ENCODE assay signal across 7 cellular contexts in the genomic region with DNA sequence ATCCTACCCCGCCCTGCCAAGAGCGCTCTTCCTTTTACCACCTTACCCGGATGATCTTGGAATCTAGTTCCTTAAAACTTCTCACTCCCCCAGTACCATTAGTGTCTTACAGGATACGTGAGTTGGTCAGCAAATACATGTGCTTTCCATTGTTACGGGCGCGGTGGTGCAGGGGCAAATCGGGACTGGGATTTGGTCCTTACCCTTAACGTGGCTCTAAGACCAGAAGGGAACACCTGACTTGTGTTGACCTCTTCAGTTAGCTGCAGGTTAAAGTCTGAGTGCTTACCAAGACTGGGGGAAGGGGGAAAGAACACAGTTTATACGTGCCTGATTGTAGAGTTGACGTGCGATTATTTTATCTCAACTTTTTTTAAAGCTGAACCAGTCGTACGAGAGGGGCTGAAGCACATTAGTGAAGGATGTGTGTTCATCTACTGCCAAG. TPM values are rescaled to one million over a fixed set of nuclear protein-coding genes. Genes with fewer than 3 reads are reported as not detected.
A peak's percentile ranks its signal among the peaks of the same experiment; 100 is the strongest.
DNase-seq lines count a peak whose midpoint lies in the region; ATAC-seq and TF ChIP-seq lines count a peak whose summit lies in the region.

No MANE protein-coding gene starts in this region.

- peak; percentile 1 for ATAC-seq in GM21515 (IDR thresholded peaks at IDR 0.05; ENCODE audit: unreplicated experiment)
- ATAC-seq in naive thymus-derived CD8-positive, alpha-beta T cell = peak in 1 of 2 donors; percentile 13
- ATAC-seq in GM18517 (IDR thresholded peaks at IDR 0.05; ENCODE audit: unreplicated experiment) = no peak
- ATAC-seq in GM19455 (IDR thresholded peaks at IDR 0.05; ENCODE audit: unreplicated experiment) = no peak

- no peaks in the 10 kb centered on the region for H3K27me3 Mint-ChIP-seq in naive thymus-derived CD8-positive, alpha-beta T cell

- H3K9ac ChIP-seq in colonic mucosa (ENCODE audit: low read depth in 2 of 2, low read length in 2 of 2) = peak overlapping the region; percentile 82 to 87

- peak overlapping the region; percentile 93 to 100 (median 98) for H3K27ac Mint-ChIP-seq in naive thymus-derived CD8-positive, alpha-beta T cell

- no peaks in the 10 kb centered on the region for H3K9me3 Mint-ChIP-seq in naive thymus-derived CD8-positive, alpha-beta T cell

- DNase-seq in NCI-H82 treated with DMSO at 0.1 percent for 48 hours (lab: John Stamatoyannopoulos, UW; ENCODE audit: unreplicated experiment) (peak; percentile 65), colonic mucosa (peak; percentile 44), NCI-H2107 treated with DMSO at 0.1 percent for 48 hours (lab: John Stamatoyannopoulos, UW; ENCODE audit: unreplicated experiment) (no peak)
- DNase-seq in naive thymus-derived CD8-positive, alpha-beta T cell = peak in 1 of 10 donors; percentile 30

- peak overlapping the region; percentile 81 for H3K27ac ChIP-seq in colonic mucosa

- peaks cover 25 to 74% (median 63%) of the 10 kb centered on the region in 4 donors for H3K4me1 Mint-ChIP-seq in naive thymus-derived CD8-positive, alpha-beta T cell

- POLR2A ChIA-PET in naive thymus-derived CD8-positive, alpha-beta T cell (lab: Charles Lee) = interaction anchor here (0.7 to 4.4 kb wide), 5 partner anchors 10 to 1126 kb away, joined by 3 to 41 read pairs (median 3); a partner anchor contains a TSS

- H3K4me3 ChIP-seq in colonic mucosa = peak overlapping the region; percentile 98

- peaks cover 9% of the 10 kb centered on the region for H3K4me1 ChIP-seq in colonic mucosa

- H3K27me3 ChIP-seq in colonic mucosa = no peaks in the 10 kb centered on the region

- no peaks in the 10 kb centered on the region for H3K9me3 ChIP-seq in colonic mucosa

- intact Hi-C loops in colonic mucosa (cut with DNase I) = no loop called here

- peaks cover 5% of the 10 kb centered on the region for H3K36me3 ChIP-seq in colonic mucosa

- peaks cover 0 to 28% (median 3%) of the 10 kb centered on the region in 3 donors for H3K36me3 Mint-ChIP-seq in naive thymus-derived CD8-positive, alpha-beta T cell

- TF ChIP-seq CTCF in colonic mucosa (IDR thresholded peaks at IDR 0.05) = no peak

- H3K4me3 Mint-ChIP-seq in naive thymus-derived CD8-positive, alpha-beta T cell = peak overlapping the region; percentile 87 to 99 (median 94)

RNA-seq across cellular contexts. Expression of a gene that starts 0.5 kb away (rescaled TPM):
- 100 to 1,000 TPM; 167 to 207 TPM for total RNA-seq in colonic mucosa
- total RNA-seq in naive thymus-derived CD8-positive, alpha-beta T cell = 10 to 100 TPM; 17.2 to 20.9 TPM
- polyA plus RNA-seq in naive thymus-derived CD8-positive, alpha-beta T cell = 10 to 100 TPM; 48.7 to 73.5 (median 60.3) TPM

RNA-seq across cellular contexts. Expression of a gene that starts 0.9 kb away (rescaled TPM):
- 10 to 100 TPM; 15.7 to 18.5 TPM for total RNA-seq in colonic mucosa
- 10 to 100 TPM; 17.5 to 24.8 TPM for total RNA-seq in naive thymus-derived CD8-positive, alpha-beta T cell
- polyA plus RNA-seq in naive thymus-derived CD8-positive, alpha-beta T cell = 1 to 10 TPM; 1.2 to 2.3 (median 2.2) TPM

RNA-seq across cellular contexts. Expression of a gene that starts 10.0 kb away (rescaled TPM):
- 10 to 100 TPM; 14.3 to 15.2 TPM for total RNA-seq in colonic mucosa
- total RNA-seq in naive thymus-derived CD8-positive, alpha-beta T cell = 10 to 100 TPM; 23.1 to 27.3 TPM
- polyA plus RNA-seq in naive thymus-derived CD8-positive, alpha-beta T cell = 10 to 100 TPM; 25.2 to 30.7 (median 28.6) TPM

RNA-seq across cellular contexts. Expression of a gene that starts 10.2 kb away (rescaled TPM):
- 1 to 10 TPM; 1.5 to 1.9 TPM for total RNA-seq in colonic mucosa
- total RNA-seq in naive thymus-derived CD8-positive, alpha-beta T cell = 1 to 10 TPM; 3.4 to 4.2 TPM
- 1 to 10 TPM; 2.2 to 6.4 (median 5.8) TPM for polyA plus RNA-seq in naive thymus-derived CD8-positive, alpha-beta T cell

Comparison
In these comparisons a context has a peak if more than half of its experiments do, and no peak if none do; other contexts are left out.
1. RNA of a gene that starts 0.5 kb away (total RNA-seq): 167 to 207 TPM in colonic mucosa; 17.2 to 20.9 TPM in naive thymus-derived CD8-positive, alpha-beta T cell; every median in the first group is over 4 times any median in the second.